ENCODE assay signal across 8 cellular contexts in genomic region chr17:54968259-54968953, GRCh38. TPM values are rescaled to one million over a fixed set of nuclear protein-coding genes. Genes with fewer than 3 reads are reported as not detected.
A peak's percentile ranks its signal among the peaks of the same experiment; 100 is the strongest.
DNase-seq lines count a peak whose midpoint lies in the region; TF ChIP-seq lines count a peak whose summit lies in the region.

Gene COX11 (minus strand): TSS chr17:54968654. CDS start chr17:54968646, 8 bp downstream.
Gene STXBP4 (plus strand): TSS chr17:54968765. CDS start chr17:54986220, 17,455 bp downstream.

- no peak within 1 kb of the TSS for H3K27ac Mint-ChIP-seq in HFFc6
- H3K27ac Mint-ChIP-seq in activated naive CD4-positive, alpha-beta T cell treated with anti-CD3 and anti-CD28 coated beads for 36 hours: no peak within 1 kb of the TSS

- CTCF ChIA-PET in activated naive CD4-positive, alpha-beta T cell treated with anti-CD3 and anti-CD28 coated beads for 36 hours (lab: Charles Lee): no interaction called here

- peaks cover 2% of the 10 kb centered on the region; the same call in 1 of the 2 replicates for H3K4me1 ChIP-seq in SJCRH30

- no peaks in the 10 kb centered on the region for H3K9me3 Mint-ChIP-seq in HFFc6
- no peaks in the 10 kb centered on the region for H3K9me3 Mint-ChIP-seq in activated naive CD4-positive, alpha-beta T cell treated with anti-CD3 and anti-CD28 coated beads for 36 hours

- no peaks in the 10 kb centered on the region for H3K9me3 ChIP-seq in SJCRH30 (replicated peaks)

- intact Hi-C loops in activated naive CD4-positive, alpha-beta T cell treated with anti-CD3 and anti-CD28 coated beads for 36 hours (cut with micrococcal nuclease): loop anchor here (1.0 to 5.0 kb wide), 7 partner anchors 68 to 764 kb away; partner anchors contain the start of genes HLF and TOM1L1

- peak within 1 kb of the TSS; percentile 61 for H3K27ac ChIP-seq in SJCRH30
- peak within 1 kb of the TSS; percentile 79 for H3K27ac ChIP-seq in substantia nigra (ENCODE audit: low read depth, low read length, poor library complexity, severe bottlenecking)

- peaks cover 1% of the 10 kb centered on the region; the same call in 1 of the 2 replicates for H3K27me3 Mint-ChIP-seq in HFFc6 (ENCODE audit: insufficient read depth)
- H3K27me3 Mint-ChIP-seq in activated naive CD4-positive, alpha-beta T cell treated with anti-CD3 and anti-CD28 coated beads for 36 hours (ENCODE audit: low read depth): no peaks in the 10 kb centered on the region

- H3K27me3 ChIP-seq in GM06990 (replicated peaks; ENCODE audit: control insufficient read depth, insufficient read depth, low read length) (no peaks in the 10 kb centered on the region), SJCRH30 (no peaks in the 10 kb centered on the region)

- H3K4me1 Mint-ChIP-seq in HFFc6 (ENCODE audit: low read depth): peaks cover 16% of the 10 kb centered on the region
- peaks cover 20% of the 10 kb centered on the region for H3K4me1 Mint-ChIP-seq in activated naive CD4-positive, alpha-beta T cell treated with anti-CD3 and anti-CD28 coated beads for 36 hours (ENCODE audit: low read depth)

- peak within 1 kb of the TSS; percentile 97 for H3K4me3 ChIP-seq in GM06990 (replicated peaks; ENCODE audit: low read depth, low read length)
- peak within 1 kb of the TSS; percentile 79 for H3K4me3 ChIP-seq in SJCRH30

- H3K36me3 Mint-ChIP-seq in HFFc6 (ENCODE audit: low read depth): 0 out of 2 replicates have a peak, but pooled peaks cover 8% of the 10 kb centered on the region
- no peaks in the 10 kb centered on the region for H3K36me3 Mint-ChIP-seq in activated naive CD4-positive, alpha-beta T cell treated with anti-CD3 and anti-CD28 coated beads for 36 hours (ENCODE audit: low read depth)

- no peaks in the 10 kb centered on the region; the same call in 1 of the 2 replicates for H3K36me3 ChIP-seq in GM06990 (ENCODE audit: control insufficient read depth, insufficient read depth, low read length)
- peaks cover 22% of the 10 kb centered on the region for H3K36me3 ChIP-seq in SJCRH30

- TF ChIP-seq CTCF in GM06990 (IDR thresholded peaks at IDR 0.05; ENCODE audit: insufficient read depth, low read length, poor library complexity, severe bottlenecking): peak; percentile 19
- peak; percentile 69 for TF ChIP-seq CTCF in HFFc6 (IDR thresholded peaks at IDR 0.05)

- no peak within 1 kb of the TSS for H3K4me3 Mint-ChIP-seq in HFFc6
- H3K4me3 Mint-ChIP-seq in activated naive CD4-positive, alpha-beta T cell treated with anti-CD3 and anti-CD28 coated beads for 36 hours: no peak within 1 kb of the TSS

- DNase-seq in GM06990 (ENCODE audit: extremely low read depth, insufficient read length) (peak; percentile 96), HFFc6 (peak; percentile 93), MV-4-11 (lab: John Stamatoyannopoulos, UW) (peak; percentile 94), SJCRH30 (peak; percentile 91 to 97), globus pallidus (ENCODE audit: low spot score) (peak; percentile 94), non-pigmented ciliary epithelial cell (ENCODE audit: low read depth) (peak; percentile 88), substantia nigra (lab: John Stamatoyannopoulos, UW) (peak; percentile 57 to 96 (median 89))
- DNase-seq in activated naive CD4-positive, alpha-beta T cell treated with anti-CD3 and anti-CD28 coated beads for 36 hours: peak; percentile 96

RNA-seq across cellular contexts. Expression of gene COX11, which starts in this region (rescaled TPM):
- 10 to 100 TPM; 34.1 to 45.9 (median 43.2) TPM for total RNA-seq in HFFc6 (2021; fragmentation: NEBNext Ultra II Directional; extraction: Animal tissue kit (Norgen Biotek cat#: 25700))
- total RNA-seq in SJCRH30 (2014; rRNA removed; shearing (Covaris generic)): 80.9 and 82.9 TPM in 2 replicates
- 10 to 100 TPM; 48.6 to 50.0 TPM for total RNA-seq in activated naive CD4-positive, alpha-beta T cell treated with anti-CD3 and anti-CD28 coated beads for 36 hours

RNA-seq across cellular contexts. Expression of gene STXBP4, which starts in this region (rescaled TPM):
- 10 to 100 TPM in 5 of 6 experiments, 1 to 10 TPM in 1; 9.4 to 12.9 (median 11.4) TPM for total RNA-seq in HFFc6 (2021; fragmentation: NEBNext Ultra II Directional; extraction: Animal tissue kit (Norgen Biotek cat#: 25700))
- 16.9 and 19.9 TPM in 2 replicates for total RNA-seq in SJCRH30 (2014; rRNA removed; shearing (Covaris generic))
- 1 to 10 TPM; 4.5 to 5.3 TPM for total RNA-seq in activated naive CD4-positive, alpha-beta T cell treated with anti-CD3 and anti-CD28 coated beads for 36 hours

Comparison
In these comparisons a context has a peak if more than half of its experiments do, and no peak if none do; other contexts are left out.
1. Peak in every context shown above with its lines: DNase-seq, H3K4me3 ChIP-seq and H3K27ac ChIP-seq.